Comparison of ENCODE assay signal across 25 cellular contexts in the genomic region with DNA sequence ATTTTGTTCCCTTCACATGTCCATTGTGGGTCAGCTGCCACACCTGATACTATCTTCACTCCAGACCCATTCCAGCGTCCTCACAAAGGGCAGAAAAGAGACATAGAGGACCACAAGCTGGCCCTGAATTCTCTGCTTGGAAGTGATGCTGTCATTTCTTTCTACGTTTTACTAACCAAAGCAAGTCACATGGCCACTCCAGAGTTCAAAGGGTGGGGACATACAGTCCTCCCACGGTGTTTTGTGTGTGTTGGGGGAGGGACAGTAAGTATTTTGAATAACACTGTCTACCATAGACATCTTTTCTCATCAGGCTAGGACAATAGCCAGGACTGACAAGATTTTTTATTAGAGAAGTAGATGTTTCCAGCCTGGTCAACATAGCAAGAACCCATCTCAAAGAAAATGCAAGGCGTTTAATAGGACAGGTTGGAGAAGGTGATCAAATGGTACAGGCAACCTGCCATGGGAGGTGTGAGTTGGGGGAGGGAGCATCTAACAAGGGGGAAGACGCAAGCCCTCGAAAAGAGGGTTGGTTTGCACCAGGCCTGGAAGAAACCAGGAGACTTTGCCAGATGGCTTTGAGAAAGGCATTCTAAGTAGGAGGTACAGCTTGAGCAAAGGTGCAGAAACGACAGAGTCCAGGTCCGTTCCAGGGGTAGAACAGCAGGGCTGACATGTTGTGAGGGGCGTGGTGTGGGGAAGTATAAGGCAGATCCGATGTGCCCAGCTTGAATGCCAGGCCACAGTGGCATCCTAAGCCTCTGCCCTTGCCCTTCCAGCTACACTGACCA. TPM values are rescaled to one million over a fixed set of nuclear protein-coding genes. Genes with fewer than 3 reads are reported as not detected.
DNase-seq lines count a peak whose midpoint lies in the region; ATAC-seq, FAIRE-seq and TF ChIP-seq lines count a peak whose summit lies in the region.
"Had no signal": no experiment of that assay in that cellular context is flagged by ENCODE, and none has a peak within 500 bp of the region (broad histone marks: within the 10 kb centered on the region; RNA-seq: fewer than 3 reads in every experiment).

No MANE protein-coding gene starts in this region.

- H3K4me2 ChIP-seq in BLaER1 (no peak overlapping the region; the same call in 1 of the 2 replicates), K562 (ENCODE audit: insufficient read depth, low read length) (no peak overlapping the region)

- no peaks in the 10 kb centered on the region for H3K79me2 ChIP-seq in K562 (ENCODE audit: control insufficient read depth, insufficient read depth, low read length)

- H2AFZ ChIP-seq in K562 (ENCODE audit: low read depth, low read length) = 0 out of 2 replicates have a peak overlapping the region, but pooled peaks have one; percentile 16

- in situ Hi-C loops in K562 (cut with MboI) = no loop called here

- H3K4me1 ChIP-seq in BLaER1 (peaks cover 37% of the 10 kb centered on the region), K562 (replicated peaks in 1 of 2; ENCODE audit: control insufficient read depth in 2 of 2, insufficient read depth in 2 of 2, low read length in 2 of 2) (no peaks in the 10 kb centered on the region; a peak in 2 of 5 replicates)
- peaks cover 14% of the 10 kb centered on the region in 2 donors for H3K4me1 ChIP-seq in naive thymus-derived CD4-positive, alpha-beta T cell (ENCODE audit: control insufficient read depth in 2 of 2, insufficient read depth in 2 of 2, low read length in 2 of 2)

- H3K9me3 ChIP-seq in AG04450 (ENCODE audit: control insufficient read depth, insufficient read depth, low read length) (no peaks in the 10 kb centered on the region), BLaER1 (no peaks in the 10 kb centered on the region), K562 (replicated peaks; ENCODE audit: control insufficient read depth, insufficient read depth, low read depth, low read length) (no peaks in the 10 kb centered on the region)
- H3K9me3 ChIP-seq in naive thymus-derived CD4-positive, alpha-beta T cell (ENCODE audit: control insufficient read depth in 2 of 3, low read length in 3 of 3) = no peaks in the 10 kb centered on the region

- no peak for TF ChIP-seq POLR2A in K562 (conservative IDR thresholded peaks at IDR 0.05)

- TF ChIP-seq RAD21 in K562 (CRISPR knock-in tag; conservative IDR thresholded peaks at IDR 0.05 in 1 of 2, IDR thresholded peaks at IDR 0.05 in 1 of 2) = no peak

- H3K9me3 Mint-ChIP-seq in naive thymus-derived CD4-positive, alpha-beta T cell = no peaks in the 10 kb centered on the region
- H3K9me3 Mint-ChIP-seq in stimulated activated naive B cell treated with anti-CD40 and anti-IgM and Interleukin-4, amounts not matched to agents 10 μg/mL and 1 μg/mL and 100 μg/mL, for 72 hours = no peaks in the 10 kb centered on the region
- H3K9me3 Mint-ChIP-seq: HFFc6, memory B cell, type B pancreatic cell had no signal

- 12% methylated on average over 9 of the region's 10 CpGs for WGBS in K562 (ENCODE audit: insufficient coverage, low coverage, missing lambda C conversion rate)

- DNase-seq in AG04450 (ENCODE audit: low read depth, low spot score) (no peak), K562 (ENCODE audit: extremely low read depth in 1 of 4, low spot score in 3 of 4) (no peak), NCI-H2196 (lab: John Stamatoyannopoulos, UW; ENCODE audit: unreplicated experiment) (no peak)
- no peak for DNase-seq in naive thymus-derived CD4-positive, alpha-beta T cell
- DNase-seq in stimulated activated naive B cell treated with anti-CD40 and anti-IgM and Interleukin-4, amounts not matched to agents 10 μg/mL and 1 μg/mL and 100 μg/mL, for 72 hours = no peak
- DNase-seq: activated CD4-positive, CD25-positive, alpha-beta regulatory T cell treated with anti-CD3 and anti-CD28 coated beads, Interleukin-2, amount 50 U/mL, for 72 hours; anterior cingulate cortex; COR-L47; dermis blood vessel endothelial cell; DMS53; GOT3; HFFc6; hippocampal formation; NCI-H146; stimulated activated CD8-positive, alpha-beta memory T cell treated with anti-CD3 and anti-CD28 coated beads, Interleukin-4, amount 100 ng/mL, for 48 hours; T-helper 2 cell had no signal

- H3K27me3 ChIP-seq in AG04450 (ENCODE audit: control insufficient read depth, insufficient read depth, low read length) (no peaks in the 10 kb centered on the region), BLaER1 (no peaks in the 10 kb centered on the region), K562 (ENCODE audit: control insufficient read depth in 2 of 2, insufficient read depth in 2 of 2, low read length in 2 of 2) (peaks cover 0 to 8% of the 10 kb centered on the region in 2 experiments; a peak in 3 of 5 replicates)
- no peaks in the 10 kb centered on the region for H3K27me3 ChIP-seq in naive thymus-derived CD4-positive, alpha-beta T cell (ENCODE audit: control insufficient read depth in 2 of 2, insufficient read depth in 2 of 2, low read length in 2 of 2)
- H3K27me3 ChIP-seq: cardiac muscle cell had no signal

- H3K9ac ChIP-seq in BLaER1 (no peak overlapping the region), K562 (ENCODE audit: insufficient read depth in 1 of 2, low read depth in 2 of 2, low read length in 2 of 2) (peak overlapping the region in 1 of 2 experiments; percentile 45; a peak in 1 of 4 replicates)

- POLR2A ChIA-PET in AG04450 (lab: Yijun Ruan, JAX) (interaction anchor here (1.5 kb wide), 1 partner anchor 11 kb away, joined by 4 read pairs; the partner anchor contains the start of gene GLIPR2), K562 (lab: Yijun Ruan, JAX) (interaction anchor here (0.6 to 1.0 kb wide), 3 partner anchors 13 to 354 kb away, joined by 3 read pairs; no protein-coding TSS in a partner anchor)
- POLR2A ChIA-PET in naive thymus-derived CD4-positive, alpha-beta T cell (lab: Charles Lee) = interaction anchor here (0.6 to 2.1 kb wide), 2 partner anchors 12 to 33 kb away, joined by 4 to 7 read pairs; partner anchors contain the start of gene GLIPR2

- CTCF ChIA-PET in AG04450 (lab: Charles Lee) = no interaction called here
- CTCF ChIA-PET in K562 (lab: Yijun Ruan, JAX; ENCODE audit: low intra/inter-chr PET ratio) = no interaction called here
- CTCF ChIA-PET in naive thymus-derived CD4-positive, alpha-beta T cell (lab: Charles Lee) = interaction anchor here (0.7 to 1.0 kb wide), 3 partner anchors 8 to 35 kb away, joined by 3 read pairs; no protein-coding TSS in a partner anchor

- H3K27ac Mint-ChIP-seq in naive thymus-derived CD4-positive, alpha-beta T cell = peak overlapping the region in 6 of 9 donors; percentile 0 to 73 (median 52)
- H3K27ac Mint-ChIP-seq in stimulated activated naive B cell treated with anti-CD40 and anti-IgM and Interleukin-4, amounts not matched to agents 10 μg/mL and 1 μg/mL and 100 μg/mL, for 72 hours = no peak overlapping the region
- H3K27ac Mint-ChIP-seq: HFFc6, memory B cell, type B pancreatic cell had no signal

- TF ChIP-seq EP300 in K562 (IDR thresholded peaks at IDR 0.05; ENCODE audit: low read length) = no peak

- H3K36me3 Mint-ChIP-seq in naive thymus-derived CD4-positive, alpha-beta T cell = peaks cover 0 to 22% (median 8%) of the 10 kb centered on the region in 5 donors
- peaks cover 0 to 4% of the 10 kb centered on the region in 2 donors for H3K36me3 Mint-ChIP-seq in stimulated activated naive B cell treated with anti-CD40 and anti-IgM and Interleukin-4, amounts not matched to agents 10 μg/mL and 1 μg/mL and 100 μg/mL, for 72 hours
- H3K36me3 Mint-ChIP-seq: type B pancreatic cell had no signal

- intact Hi-C loops in K562 (cut with micrococcal nuclease) = no loop called here
- intact Hi-C loops in naive thymus-derived CD4-positive, alpha-beta T cell (cut with micrococcal nuclease) = no loop called here

- H3K36me3 ChIP-seq in BLaER1 (peaks cover 43% of the 10 kb centered on the region), K562 (ENCODE audit: control insufficient read depth, insufficient read depth, low read length) (no peaks in the 10 kb centered on the region)
- peaks cover 0 to 12% (median 0%) of the 10 kb centered on the region in 3 experiments for H3K36me3 ChIP-seq in naive thymus-derived CD4-positive, alpha-beta T cell (ENCODE audit: control insufficient read depth in 2 of 3, insufficient read depth in 3 of 3, low read length in 3 of 3)
- H3K36me3 ChIP-seq: cardiac muscle cell had no signal

- H4K20me1 ChIP-seq in BLaER1 = no peaks in the 10 kb centered on the region
- H4K20me1 ChIP-seq in K562 (replicated peaks; ENCODE audit: control insufficient read depth, insufficient read depth, low read length) = no peaks in the 10 kb centered on the region

- peaks cover 18 to 32% (median 29%) of the 10 kb centered on the region in 7 donors for H3K4me1 Mint-ChIP-seq in naive thymus-derived CD4-positive, alpha-beta T cell
- peaks cover 11 to 12% of the 10 kb centered on the region in 2 donors for H3K4me1 Mint-ChIP-seq in stimulated activated naive B cell treated with anti-CD40 and anti-IgM and Interleukin-4, amounts not matched to agents 10 μg/mL and 1 μg/mL and 100 μg/mL, for 72 hours

- TF ChIP-seq CTCF in AG04450 (IDR thresholded peaks at IDR 0.05; ENCODE audit: low read depth, low read length) = no peak
- no peak for TF ChIP-seq CTCF in K562 (IDR thresholded peaks at IDR 0.05 in 2 of 3, conservative IDR thresholded peaks at IDR 0.05 in 1 of 3; ENCODE audit: insufficient read depth in 2 of 3, low read depth in 1 of 3, low read length in 3 of 3)

- no peaks in the 10 kb centered on the region for H3K27me3 Mint-ChIP-seq in naive thymus-derived CD4-positive, alpha-beta T cell
- H3K27me3 Mint-ChIP-seq in stimulated activated naive B cell treated with anti-CD40 and anti-IgM and Interleukin-4, amounts not matched to agents 10 μg/mL and 1 μg/mL and 100 μg/mL, for 72 hours = no peaks in the 10 kb centered on the region
- H3K27me3 Mint-ChIP-seq: memory B cell had no signal

- no TSS peak for BruUV-seq in K562 (replicated peaks; lab: Mats Ljungman, UMichigan)

- ATAC-seq in K562 (no peak; the same call in 2 of the 3 replicates), GM21515 (IDR thresholded peaks at IDR 0.05; ENCODE audit: unreplicated experiment) (no peak)
- ATAC-seq in naive thymus-derived CD4-positive, alpha-beta T cell = no peak
- no peak for ATAC-seq in stimulated activated naive B cell treated with anti-CD40 and anti-IgM and Interleukin-4, amounts not matched to agents 10 μg/mL and 1 μg/mL and 100 μg/mL, for 72 hours (replicated peaks)
- ATAC-seq: SK-N-SH treated with all-trans-retinoic acid at 6 μM for 48 hours had no signal

- no peaks in the 10 kb centered on the region for H3K9me1 ChIP-seq in K562 (ENCODE audit: control insufficient read depth, insufficient read depth, low read length)

- H3K27ac ChIP-seq in AG04450 (ENCODE audit: low read depth, low read length) (peak overlapping the region; percentile 21), BLaER1 (peak overlapping the region; percentile 16; the same call in 1 of the 2 replicates), K562 (ENCODE audit: extremely low read depth, low read depth, low read length) (no peak overlapping the region)
- H3K27ac ChIP-seq in naive thymus-derived CD4-positive, alpha-beta T cell (ENCODE audit: low read depth, low read length) = no peak overlapping the region
- H3K27ac ChIP-seq: cardiac muscle cell, skin epidermis had no signal

- no peak overlapping the region for H3K4me3 Mint-ChIP-seq in naive thymus-derived CD4-positive, alpha-beta T cell
- no peak overlapping the region for H3K4me3 Mint-ChIP-seq in stimulated activated naive B cell treated with anti-CD40 and anti-IgM and Interleukin-4, amounts not matched to agents 10 μg/mL and 1 μg/mL and 100 μg/mL, for 72 hours
- H3K4me3 Mint-ChIP-seq: HFFc6, memory B cell, type B pancreatic cell had no signal

- no peak for FAIRE-seq in K562 (lab: Jason Lieb, UNC)

- no peak overlapping the region for H3K4me3 ChIP-seq in AG04450 (ENCODE audit: low read depth, low read length)
- H3K4me3 ChIP-seq in BLaER1 = no peak overlapping the region
- H3K4me3 ChIP-seq in K562 = no peak overlapping the region
- no peak overlapping the region for H3K4me3 ChIP-seq in naive thymus-derived CD4-positive, alpha-beta T cell (ENCODE audit: low read length)
- H3K4me3 ChIP-seq: cardiac muscle cell, skin epidermis had no signal

RNA-seq across cellular contexts. Expression of gene GLIPR2, which starts 11.3 kb away (rescaled TPM):
- polyA plus RNA-seq in AG04450 (2011; rRNA removed) (108 and 115 TPM in 2 replicates), K562 (2011; rRNA removed) (6.9 and 8.8 TPM in 2 replicates), K562 (2014; fragmentation: Illumina TruSeq; extraction: Trizol) (4.4 and 4.8 TPM in 2 replicates), K562 (2014; fragmentation: Nextera tagmentation; extraction: Ambion mirVana) (1 to 10 TPM; 2.7 to 2.9 TPM), K562 (2014; rRNA removed) (4.0 and 4.6 TPM in 2 replicates)
- 66.4 and 70.8 TPM in 2 replicates for polyA minus RNA-seq in AG04450 (2011; rRNA and poly(A)+ RNA removed)
- total RNA-seq in K562 (2011; cell fraction: chromatin; rRNA removed; ENCODE audit: low replicate concordance) = 3.2 and 3.8 TPM in 2 replicates
- 1.7 and 2.2 TPM in 2 replicates for total RNA-seq in K562 (2011; cell fraction: nucleolus; rRNA removed)
- total RNA-seq in K562 (2011; cell fraction: nucleoplasm; rRNA removed) = 2.6 and 4.5 TPM in 2 replicates
- total RNA-seq in K562 (2014; rRNA removed) (2.0 and 4.0 TPM in 2 replicates), K562 (2014; rRNA removed; fragmentation: Illumina TruSeq; extraction: Trizol) (2.2 and 2.4 TPM in 2 replicates), K562 (2015; rRNA removed; fragmentation: Illumina TruSeq; extraction: Trizol) (1.4 TPM in 2 replicates), K562 (2021) (3.8 and 4.7 TPM in 2 replicates)
- 5.0 and 5.2 TPM in 2 replicates for polyA plus RNA-seq in K562 (2011; cell fraction: cytosol; rRNA removed)
- 2.9 and 3.2 TPM in 2 replicates for polyA plus RNA-seq in K562 (2011; cell fraction: nucleus; rRNA removed)
- polyA plus RNA-seq in K562 (2012) = 2.2 and 2.3 TPM in 2 replicates
- polyA minus RNA-seq in K562 (2011; rRNA and poly(A)+ RNA removed) = 6.3 and 7.9 TPM in 2 replicates
- 2.5 and 4.0 TPM in 2 replicates for polyA minus RNA-seq in K562 (2011; cell fraction: cytosol; rRNA and poly(A)+ RNA removed)
- polyA minus RNA-seq in K562 (2011; cell fraction: nucleus; rRNA and poly(A)+ RNA removed) = 0.56 and 0.67 TPM in 2 replicates
- 10 to 100 TPM in 3 of 5 experiments, 1 to 10 TPM in 2; 7.7 to 74.7 (median 18.6) TPM for total RNA-seq in naive thymus-derived CD4-positive, alpha-beta T cell
- polyA plus RNA-seq in naive thymus-derived CD4-positive, alpha-beta T cell = 10 to 100 TPM; 38.8 to 68.6 TPM

RNA-seq across cellular contexts. Expression of gene CCIN, which starts 43.9 kb away (rescaled TPM):
- polyA plus RNA-seq in AG04450 (2011; rRNA removed) (0.48 and 0.71 TPM in 2 replicates), K562 (2011; rRNA removed) (not detected in 2 replicates), K562 (2014; fragmentation: Illumina TruSeq; extraction: Trizol) (not detected in 2 replicates), K562 (2014; fragmentation: Nextera tagmentation; extraction: Ambion mirVana) (not detected), K562 (2014; rRNA removed) (not detected in 2 replicates)
- 0.69 and 0.87 TPM in 2 replicates for polyA minus RNA-seq in AG04450 (2011; rRNA and poly(A)+ RNA removed)
- total RNA-seq in K562 (2011; cell fraction: chromatin; rRNA removed; ENCODE audit: low replicate concordance) = not detected in 2 replicates
- 0.26 TPM in 1 of 2 replicates, not detected in the other for total RNA-seq in K562 (2011; cell fraction: nucleolus; rRNA removed)
- total RNA-seq in K562 (2011; cell fraction: nucleoplasm; rRNA removed) = not detected in 2 replicates
- total RNA-seq in K562 (2014; rRNA removed) (not detected in 2 replicates), K562 (2014; rRNA removed; fragmentation: Illumina TruSeq; extraction: Trizol) (not detected in 2 replicates), K562 (2015; rRNA removed; fragmentation: Illumina TruSeq; extraction: Trizol) (not detected in 2 replicates), K562 (2021) (not detected in 2 replicates)
- polyA plus RNA-seq in K562 (2011; cell fraction: cytosol; rRNA removed) = 0.04 and 0.09 TPM in 2 replicates
- polyA plus RNA-seq in K562 (2011; cell fraction: nucleus; rRNA removed) = not detected in 2 replicates
- not detected in 2 replicates for polyA plus RNA-seq in K562 (2012)
- not detected in 2 replicates for polyA minus RNA-seq in K562 (2011; rRNA and poly(A)+ RNA removed)
- not detected in 2 replicates for polyA minus RNA-seq in K562 (2011; cell fraction: cytosol; rRNA and poly(A)+ RNA removed)
- not detected in 2 replicates for polyA minus RNA-seq in K562 (2011; cell fraction: nucleus; rRNA and poly(A)+ RNA removed)
- total RNA-seq in naive thymus-derived CD4-positive, alpha-beta T cell = 1 to 10 TPM in 1 of 5 experiments, under 1 TPM in 2, not detected in 2; 0.15 to 3.6 (median 0.56) TPM
- polyA plus RNA-seq in naive thymus-derived CD4-positive, alpha-beta T cell = under 1 TPM in 1 of 2 donors, not detected in 1; 0.41 TPM
- total RNA-seq: G401, NCI-H460 had no signal
- polyA plus RNA-seq: cardiac muscle cell had no signal

Comparison
In these comparisons a context has a peak if more than half of its experiments do, and no peak if none do; other contexts are left out.
1. H3K27ac ChIP-seq: peak in AG04450 (single experiment) and BLaER1 (single experiment); none in K562 (single experiment) and naive thymus-derived CD4-positive, alpha-beta T cell (single experiment).
2. RNA of gene GLIPR2, which starts 11.3 kb away (polyA plus RNA-seq): 108 to 115 TPM in AG04450 and 38.8 to 68.6 TPM in naive thymus-derived CD4-positive, alpha-beta T cell; 2.2 to 8.8 TPM in K562; every median in the first group is over 4 times any median in the second.